1 cellular context compared by ENCODE assay signal in genomic region chr16:30996324-30996999, GRCh38.
TF ChIP-seq lines count a peak whose summit lies in the region.

No MANE protein-coding gene starts in this region.

TF ChIP-seq in HepG2, 621 proteins besides CTCF, POLR2A, EP300 and RAD21 (continued from another document):
- TF ChIP-seq NCOA5 (CRISPR knock-in tag; IDR thresholded peaks at IDR 0.05), result no peak
- no peak for TF ChIP-seq JARID2 (CRISPR knock-in tag; IDR thresholded peaks at IDR 0.05; ENCODE audit: insufficient replicate concordance)
- no peak for TF ChIP-seq ARID4A (CRISPR knock-in tag; IDR thresholded peaks at IDR 0.05; ENCODE audit: borderline replicate concordance)
- TF ChIP-seq ZNF740 (CRISPR knock-in tag; IDR thresholded peaks at IDR 0.05), result peak; percentile 92
- TF ChIP-seq ZNF678 (CRISPR knock-in tag; IDR thresholded peaks at IDR 0.05), result 0 out of 2 replicates have a peak, but pooled peaks have one; percentile 3
- TF ChIP-seq HDAC2 (CRISPR knock-in tag; IDR thresholded peaks at IDR 0.05), result peak; percentile 76
